ENCODE assay signal across 11 cellular contexts in genomic region chr6:139533166-139533565, GRCh38.
DNase-seq lines count a peak whose midpoint lies in the region; ATAC-seq and TF ChIP-seq lines count a peak whose summit lies in the region.
"Had no signal": no experiment of that assay in that cellular context is flagged by ENCODE, and none has a peak within 500 bp of the region (broad histone marks: within the 10 kb centered on the region; RNA-seq: fewer than 3 reads in every experiment).

No MANE protein-coding gene starts in this region.

- TF ChIP-seq CTCF in brain (conservative IDR thresholded peaks at IDR 0.05) (no peak), liver (IDR thresholded peaks at IDR 0.05; ENCODE audit: low read depth, low read length, missing input control) (no peak), tibial nerve (IDR thresholded peaks at IDR 0.05) (no peak)

- CTCF ChIA-PET in activated CD4-positive, alpha-beta T cell treated with anti-CD3 and anti-CD28 coated beads, Interleukin-2, amount 10 ng/mL, durations not matched to agents 7 days and 5 days (lab: Charles Lee), result no interaction called here

- H3K27ac ChIP-seq in liver (ENCODE audit: low read depth in 1 of 2, low read length in 2 of 2) (no peak overlapping the region), tibial nerve (peak overlapping the region in 3 of 4 donors; percentile 55 to 81 (median 79))

- DNase-seq in activated CD4-positive, alpha-beta T cell treated with anti-CD3 and anti-CD28 coated beads, Interleukin-2, amount 10 ng/mL, durations not matched to agents 7 days and 5 days, result no peak
- DNase-seq in activated CD4-positive, alpha-beta T cell treated with anti-CD3 and anti-CD28 coated beads for 1 hour, result no peak
- DNase-seq in tibial nerve (ENCODE audit: low spot score in 2 of 2) (no peak), amniotic stem cell (lab: John Stamatoyannopoulos, UW) (no peak), OCI-M2 (lab: John Stamatoyannopoulos, UW; ENCODE audit: unreplicated experiment) (no peak)
- DNase-seq: gastrocnemius medialis; NCI-H2029 treated with DMSO at 0.1 percent for 48 hours; stimulated activated CD4-positive, alpha-beta T cell treated with anti-CD3 and anti-CD28 coated beads, Interleukin-1b, Interleukin-23, amount 100 ng/mL, for 48 hours had no signal

- TF ChIP-seq EP300 in tibial nerve (IDR thresholded peaks at IDR 0.05), result no peak

- H3K4me1 ChIP-seq in liver (ENCODE audit: control insufficient read depth in 4 of 4, insufficient read depth in 4 of 4, low read length in 3 of 4), result peaks cover 0 to 12% (median under 1%) of the 10 kb centered on the region in 4 donors
- peaks cover 0 to 35% (median 8%) of the 10 kb centered on the region in 4 donors for H3K4me1 ChIP-seq in tibial nerve

- peaks cover 16% of the 10 kb centered on the region for H3K36me3 Mint-ChIP-seq in activated CD4-positive, alpha-beta T cell treated with anti-CD3 and anti-CD28 coated beads, Interleukin-2, amount 10 ng/mL, durations not matched to agents 7 days and 5 days (ENCODE audit: low read depth)
- no peaks in the 10 kb centered on the region for H3K36me3 Mint-ChIP-seq in brain

- H3K36me3 ChIP-seq in liver (ENCODE audit: control insufficient read depth in 4 of 4, insufficient read depth in 3 of 4, low read depth in 1 of 4, low read length in 3 of 4) (no peaks in the 10 kb centered on the region), tibial nerve (no peaks in the 10 kb centered on the region)
- H3K36me3 ChIP-seq: gastrocnemius medialis had no signal

- WGBS in liver, result 61% methylated on average over 4 of the region's 4 CpGs
- 74 to 87% methylated on average over 4 of the region's 4 CpGs for WGBS in tibial nerve, 2 donors

- peaks cover 4% of the 10 kb centered on the region for H3K9me3 Mint-ChIP-seq in activated CD4-positive, alpha-beta T cell treated with anti-CD3 and anti-CD28 coated beads, Interleukin-2, amount 10 ng/mL, durations not matched to agents 7 days and 5 days
- H3K9me3 Mint-ChIP-seq in brain, result peaks cover 0 to 3% (median 0%) of the 10 kb centered on the region in 5 experiments

- peaks cover 70% of the 10 kb centered on the region for H3K4me1 Mint-ChIP-seq in activated CD4-positive, alpha-beta T cell treated with anti-CD3 and anti-CD28 coated beads, Interleukin-2, amount 10 ng/mL, durations not matched to agents 7 days and 5 days
- H3K4me1 Mint-ChIP-seq in brain, result peaks cover 19% of the 10 kb centered on the region

- POLR2A ChIA-PET in activated CD4-positive, alpha-beta T cell treated with anti-CD3 and anti-CD28 coated beads, Interleukin-2, amount 10 ng/mL, durations not matched to agents 7 days and 5 days (lab: Charles Lee), result no interaction called here

- peak overlapping the region; percentile 92 for H3K27ac Mint-ChIP-seq in activated CD4-positive, alpha-beta T cell treated with anti-CD3 and anti-CD28 coated beads, Interleukin-2, amount 10 ng/mL, durations not matched to agents 7 days and 5 days
- H3K27ac Mint-ChIP-seq in brain, result peak overlapping the region in 3 of 5 experiments; percentile 5 to 43 (median 13)

- no peak for ATAC-seq in HG02588 (IDR thresholded peaks at IDR 0.05; ENCODE audit: unreplicated experiment)

- H3K4me3 ChIP-seq in liver (ENCODE audit: low read depth in 1 of 3, low read length in 3 of 3) (no peak overlapping the region), tibial nerve (no peak overlapping the region)

- no peaks in the 10 kb centered on the region for H3K27me3 ChIP-seq in liver (ENCODE audit: control insufficient read depth in 4 of 4, insufficient read depth in 4 of 4, low read length in 3 of 4)
- no peaks in the 10 kb centered on the region for H3K27me3 ChIP-seq in tibial nerve
- H3K27me3 ChIP-seq: gastrocnemius medialis had no signal

- no peak overlapping the region for H3K4me3 Mint-ChIP-seq in activated CD4-positive, alpha-beta T cell treated with anti-CD3 and anti-CD28 coated beads, Interleukin-2, amount 10 ng/mL, durations not matched to agents 7 days and 5 days
- H3K4me3 Mint-ChIP-seq in brain, result no peak overlapping the region

- TF ChIP-seq POLR2A in tibial nerve (IDR thresholded peaks at IDR 0.05), result no peak

- no peak overlapping the region for H3K9ac ChIP-seq in liver (ENCODE audit: low read depth in 1 of 2, low read length in 2 of 2)

- TF ChIP-seq RAD21 in liver (IDR thresholded peaks at IDR 0.05), result peak in 1 of 2 donors; percentile 35

- H3K9me3 ChIP-seq in liver (ENCODE audit: control insufficient read depth in 4 of 4, low read length in 3 of 4), result no peaks in the 10 kb centered on the region
- no peaks in the 10 kb centered on the region for H3K9me3 ChIP-seq in tibial nerve
- H3K9me3 ChIP-seq: gastrocnemius medialis had no signal

- no peaks in the 10 kb centered on the region for H3K27me3 Mint-ChIP-seq in activated CD4-positive, alpha-beta T cell treated with anti-CD3 and anti-CD28 coated beads, Interleukin-2, amount 10 ng/mL, durations not matched to agents 7 days and 5 days
- H3K27me3 Mint-ChIP-seq in brain, result no peaks in the 10 kb centered on the region

TF ChIP-seq in liver, 16 proteins besides CTCF, POLR2A, EP300 and RAD21:
- TF ChIP-seq HNF4A (conservative IDR thresholded peaks at IDR 0.05) (peak; percentile 96 to 98), RXRA (IDR thresholded peaks at IDR 0.05) (peak; percentile 39 to 68), FOXA2 (IDR thresholded peaks at IDR 0.05) (no peak), EGR1 (IDR thresholded peaks at IDR 0.05; ENCODE audit: low read depth in 2 of 2) (no peak), HNF4G (IDR thresholded peaks at IDR 0.05) (peak; percentile 69), YY1 (IDR thresholded peaks at IDR 0.05) (no peak), REST (IDR thresholded peaks at IDR 0.05) (peak; percentile 24)

Comparison
In these comparisons a context has a peak if more than half of its experiments do, and no peak if none do; other contexts are left out.
1. H3K27ac ChIP-seq: peak in tibial nerve (3 of 4); none in liver (0 of 2).